Comparison of ENCODE assay signal across 17 cellular contexts in the genomic region with DNA sequence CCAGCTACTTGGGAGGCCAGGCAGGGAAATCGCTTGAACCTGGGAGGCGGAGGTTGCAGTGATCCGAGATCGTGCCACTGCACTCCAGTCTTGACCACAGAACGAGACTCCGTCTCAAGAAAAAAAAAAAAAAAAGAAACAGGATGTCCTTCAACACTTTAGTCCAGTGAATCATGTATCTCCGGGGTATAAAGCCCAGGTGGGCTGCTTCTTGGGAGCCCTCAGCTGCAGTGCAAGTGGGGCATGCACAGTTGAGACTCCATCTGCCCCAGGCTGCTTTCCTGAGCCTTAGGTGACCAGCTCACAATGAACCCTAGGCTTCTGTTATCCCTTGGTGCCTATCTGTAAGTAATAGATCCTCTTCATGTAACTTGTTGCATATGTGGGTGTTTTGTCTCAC. TPM values are rescaled to one million over a fixed set of nuclear protein-coding genes. Genes with fewer than 3 reads are reported as not detected.
DNase-seq lines count a peak whose midpoint lies in the region; ATAC-seq and TF ChIP-seq lines count a peak whose summit lies in the region.
"Had no signal": no experiment of that assay in that cellular context is flagged by ENCODE, and none has a peak within 500 bp of the region (broad histone marks: within the 10 kb centered on the region; RNA-seq: fewer than 3 reads in every experiment).

No MANE protein-coding gene starts in this region.

- H3K36me3 ChIP-seq in upper lobe of right lung, result no peaks in the 10 kb centered on the region

- no peak overlapping the region for H3K27ac ChIP-seq in upper lobe of right lung

- no peaks in the 10 kb centered on the region for H3K36me3 Mint-ChIP-seq in stimulated activated memory B cell treated with anti-CD40 and anti-IgM and Interleukin-4, amounts not matched to agents 10 μg/mL and 1 μg/mL and 100 μg/mL, for 72 hours
- H3K36me3 Mint-ChIP-seq: CD4-positive, alpha-beta memory T cell had no signal

- H3K9me3 ChIP-seq in upper lobe of right lung, result no peaks in the 10 kb centered on the region

- peaks cover 12% of the 10 kb centered on the region for H3K9me3 Mint-ChIP-seq in stimulated activated memory B cell treated with anti-CD40 and anti-IgM and Interleukin-4, amounts not matched to agents 10 μg/mL and 1 μg/mL and 100 μg/mL, for 72 hours
- H3K9me3 Mint-ChIP-seq: H9 had no signal

- peak; percentile 55 for DNase-seq in RPMI7951 (ENCODE audit: low read depth)
- DNase-seq in posterior vena cava (ENCODE audit: low spot score), result peak; percentile 1
- peak; percentile 11 for DNase-seq in upper lobe of right lung
- DNase-seq in activated CD4-positive, alpha-beta T cell treated with anti-CD3 and anti-CD28 coated beads for 48 hours, result no peak
- DNase-seq: C1 segment of cervical spinal cord; Calu3; CD4-positive, alpha-beta memory T cell; COR-L47; DMS53; DMS79 treated with DMSO at 0.1 percent for 48 hours; H9; HFFc6 had no signal

- no peaks in the 10 kb centered on the region for H3K4me1 ChIP-seq in upper lobe of right lung

- H3K4me3 Mint-ChIP-seq in stimulated activated memory B cell treated with anti-CD40 and anti-IgM and Interleukin-4, amounts not matched to agents 10 μg/mL and 1 μg/mL and 100 μg/mL, for 72 hours, result no peak overlapping the region
- H3K4me3 Mint-ChIP-seq: CD4-positive, alpha-beta memory T cell; GM23338; H9; HFFc6 had no signal

- no peaks in the 10 kb centered on the region for H3K27me3 Mint-ChIP-seq in stimulated activated memory B cell treated with anti-CD40 and anti-IgM and Interleukin-4, amounts not matched to agents 10 μg/mL and 1 μg/mL and 100 μg/mL, for 72 hours

- TF ChIP-seq CTCF in upper lobe of right lung (IDR thresholded peaks at IDR 0.05), result no peak

- no peak for ATAC-seq in upper lobe of right lung
- no peak for ATAC-seq in GM19463 (IDR thresholded peaks at IDR 0.05; ENCODE audit: unreplicated experiment)
- ATAC-seq in stimulated activated memory B cell treated with anti-CD40 and anti-IgM and Interleukin-4, amounts not matched to agents 10 μg/mL and 1 μg/mL and 100 μg/mL, for 72 hours, result no peak
- ATAC-seq: GM23338, HCT116 had no signal

- intact Hi-C loops in posterior vena cava (cut with DNase I), result no loop called here
- intact Hi-C loops in upper lobe of right lung (cut with DNase I), result no loop called here

- H3K4me1 Mint-ChIP-seq in stimulated activated memory B cell treated with anti-CD40 and anti-IgM and Interleukin-4, amounts not matched to agents 10 μg/mL and 1 μg/mL and 100 μg/mL, for 72 hours, result no peaks in the 10 kb centered on the region
- H3K4me1 Mint-ChIP-seq: CD4-positive, alpha-beta memory T cell; GM23338; H9 had no signal

- no peaks in the 10 kb centered on the region for H3K27me3 ChIP-seq in upper lobe of right lung

- H3K4me3 ChIP-seq in upper lobe of right lung, result no peak overlapping the region
- H3K4me3 ChIP-seq: GM23338 had no signal

- no peak overlapping the region for H3K27ac Mint-ChIP-seq in stimulated activated memory B cell treated with anti-CD40 and anti-IgM and Interleukin-4, amounts not matched to agents 10 μg/mL and 1 μg/mL and 100 μg/mL, for 72 hours
- H3K27ac Mint-ChIP-seq: CD4-positive, alpha-beta memory T cell; GM23338; H9; HFFc6 had no signal

RNA-seq across cellular contexts. Expression of gene ADRA1D, which starts 46.6 kb away (rescaled TPM):
- total RNA-seq in RPMI7951 (2014; rRNA removed; shearing (Covaris generic)), result 3.0 and 3.4 TPM in 2 replicates
- 1 to 10 TPM; 1.2 to 1.4 TPM for total RNA-seq in posterior vena cava
- total RNA-seq in upper lobe of right lung, result 2.2 TPM
- total RNA-seq: Calu3; CD4-positive, alpha-beta memory T cell; H4 had no signal

RNA-seq across cellular contexts. Expression of gene SMOX, which starts 53.8 kb away (rescaled TPM):
- 28.5 and 40.3 TPM in 2 replicates for total RNA-seq in RPMI7951 (2014; rRNA removed; shearing (Covaris generic))
- total RNA-seq in posterior vena cava, result 1 to 10 TPM; 4.3 to 6.8 TPM
- 4.3 TPM for total RNA-seq in upper lobe of right lung
